9 cellular contexts compared by ENCODE assay signal in the genomic region with DNA sequence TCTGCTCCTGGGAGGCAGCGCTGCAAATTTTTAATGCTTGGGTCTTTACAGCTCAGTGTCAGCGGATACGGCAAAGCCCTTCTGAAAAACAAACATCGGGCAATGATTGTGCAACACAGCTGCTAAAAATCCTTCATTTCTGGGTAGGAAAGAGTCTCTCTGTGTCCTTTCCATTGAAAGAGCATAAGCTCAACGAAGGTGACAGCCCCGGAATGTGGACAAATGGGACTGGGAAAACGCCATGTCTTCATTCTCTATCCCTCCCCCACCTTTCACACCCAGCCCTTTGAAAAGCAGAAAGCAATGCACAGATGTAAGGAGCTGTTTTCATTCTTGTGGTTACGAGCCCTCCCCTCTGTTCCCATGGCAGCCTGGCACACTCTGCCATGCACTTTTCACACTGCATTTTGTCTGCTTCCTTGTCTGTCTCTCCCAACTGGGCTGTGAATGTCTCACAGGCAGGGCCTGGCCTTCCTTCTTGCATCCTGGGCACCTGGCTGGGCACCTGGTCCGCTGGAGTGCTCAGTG. TPM values are rescaled to one million over a fixed set of nuclear protein-coding genes. Genes with fewer than 3 reads are reported as not detected.
DNase-seq lines count a peak whose midpoint lies in the region; ATAC-seq and TF ChIP-seq lines count a peak whose summit lies in the region.
"Had no signal": no experiment of that assay in that cellular context is flagged by ENCODE, and none has a peak within 500 bp of the region (broad histone marks: within the 10 kb centered on the region; RNA-seq: fewer than 3 reads in every experiment).

No MANE protein-coding gene starts in this region.

- no peak overlapping the region for H3K27ac Mint-ChIP-seq in activated CD8-positive, alpha-beta T cell treated with anti-CD3 and anti-CD28 coated beads, Interleukin-2, amount 10 ng/mL, durations not matched to agents 7 days and 5 days
- H3K27ac Mint-ChIP-seq in effector memory CD8-positive, alpha-beta T cell, result no peak overlapping the region

- H4K20me1 ChIP-seq in BLaER1 (no peaks in the 10 kb centered on the region), KMS-11 (ENCODE audit: insufficient read depth) (no peaks in the 10 kb centered on the region)

- H3K27me3 ChIP-seq in BLaER1 (no peaks in the 10 kb centered on the region), KMS-11 (ENCODE audit: insufficient read depth, low read depth) (no peaks in the 10 kb centered on the region), esophagus squamous epithelium (no peaks in the 10 kb centered on the region)

- H3K9ac ChIP-seq in BLaER1 (peak overlapping the region; percentile 22; the same call in 1 of the 2 replicates), KMS-11 (no peak overlapping the region)

- H2AFZ ChIP-seq in KMS-11 (ENCODE audit: low read depth), result no peak overlapping the region; the same call in 1 of the 2 replicates

- ATAC-seq in activated CD8-positive, alpha-beta T cell treated with anti-CD3 and anti-CD28 coated beads, Interleukin-2, amount 10 ng/mL, durations not matched to agents 7 days and 5 days, result peak; percentile 32
- ATAC-seq in left lobe of liver, result peak; percentile 50
- no peak for ATAC-seq in effector memory CD8-positive, alpha-beta T cell (replicated peaks)

- POLR2A ChIA-PET in activated CD8-positive, alpha-beta T cell treated with anti-CD3 and anti-CD28 coated beads, Interleukin-2, amount 10 ng/mL, durations not matched to agents 7 days and 5 days (lab: Charles Lee), result interaction anchor here (0.8 kb wide), 1 partner anchor 16 kb away, joined by 3 read pairs; a partner anchor contains a TSS

- H3K9me3 ChIP-seq in BLaER1 (no peaks in the 10 kb centered on the region), esophagus squamous epithelium (no peaks in the 10 kb centered on the region)

- no peaks in the 10 kb centered on the region for H3K36me3 Mint-ChIP-seq in activated CD8-positive, alpha-beta T cell treated with anti-CD3 and anti-CD28 coated beads, Interleukin-2, amount 10 ng/mL, durations not matched to agents 7 days and 5 days (ENCODE audit: low read depth)
- H3K36me3 Mint-ChIP-seq in effector memory CD8-positive, alpha-beta T cell (ENCODE audit: insufficient read depth), result peaks cover 3% of the 10 kb centered on the region

- no peaks in the 10 kb centered on the region for H3K9me3 Mint-ChIP-seq in activated CD8-positive, alpha-beta T cell treated with anti-CD3 and anti-CD28 coated beads, Interleukin-2, amount 10 ng/mL, durations not matched to agents 7 days and 5 days (ENCODE audit: insufficient read depth)
- no peaks in the 10 kb centered on the region for H3K9me3 Mint-ChIP-seq in effector memory CD8-positive, alpha-beta T cell

- intact Hi-C loops in esophagus squamous epithelium (cut with DNase I), result no loop called here

- H3K27me3 Mint-ChIP-seq in activated CD8-positive, alpha-beta T cell treated with anti-CD3 and anti-CD28 coated beads, Interleukin-2, amount 10 ng/mL, durations not matched to agents 7 days and 5 days (ENCODE audit: low read depth), result no peaks in the 10 kb centered on the region
- H3K27me3 Mint-ChIP-seq in effector memory CD8-positive, alpha-beta T cell, result peaks cover 26 to 34% of the 10 kb centered on the region in 2 donors

- 25 to 38% methylated on average over 8 of the region's 9 CpGs for WGBS in esophagus squamous epithelium, 2 donors

- CTCF ChIA-PET in activated CD8-positive, alpha-beta T cell treated with anti-CD3 and anti-CD28 coated beads, Interleukin-2, amount 10 ng/mL, durations not matched to agents 7 days and 5 days (lab: Charles Lee), result interaction anchor here (0.8 to 1.6 kb wide), 2 partner anchors 9 to 480 kb away, joined by 3 to 6 read pairs; no protein-coding TSS in a partner anchor

- H3K4me1 ChIP-seq in BLaER1, result peaks cover 56% of the 10 kb centered on the region
- peaks cover 26% of the 10 kb centered on the region for H3K4me1 ChIP-seq in KMS-11 (ENCODE audit: low read depth, poor library complexity, severe bottlenecking)
- H3K4me1 ChIP-seq in esophagus squamous epithelium, result peaks cover 0 to 14% (median 2%) of the 10 kb centered on the region in 3 donors

- no peaks in the 10 kb centered on the region for H3K79me2 ChIP-seq in KMS-11 (ENCODE audit: insufficient read depth, low read depth)

- H3K4me1 Mint-ChIP-seq in activated CD8-positive, alpha-beta T cell treated with anti-CD3 and anti-CD28 coated beads, Interleukin-2, amount 10 ng/mL, durations not matched to agents 7 days and 5 days (ENCODE audit: low read depth), result peaks cover 23% of the 10 kb centered on the region
- H3K4me1 Mint-ChIP-seq in effector memory CD8-positive, alpha-beta T cell (ENCODE audit: low read depth in 2 of 2), result peaks cover 0 to 3% of the 10 kb centered on the region in 2 donors

- TF ChIP-seq CTCF in KMS-11 (conservative IDR thresholded peaks at IDR 0.05; ENCODE audit: low read depth, low read length) (no peak), esophagus squamous epithelium (IDR thresholded peaks at IDR 0.05) (no peak)

- peak overlapping the region; percentile 65 for H3K4me2 ChIP-seq in BLaER1
- H3K4me2 ChIP-seq in KMS-11, result peak overlapping the region; percentile 6; the same call in 1 of the 2 replicates

- TF ChIP-seq POLR2A in esophagus squamous epithelium (IDR thresholded peaks at IDR 0.05), result no peak

- H3K4me3 Mint-ChIP-seq in activated CD8-positive, alpha-beta T cell treated with anti-CD3 and anti-CD28 coated beads, Interleukin-2, amount 10 ng/mL, durations not matched to agents 7 days and 5 days, result no peak overlapping the region
- no peak overlapping the region for H3K4me3 Mint-ChIP-seq in effector memory CD8-positive, alpha-beta T cell

- H3K4me3 ChIP-seq in BLaER1, result 0 out of 2 replicates have a peak overlapping the region, but pooled peaks have one; percentile 3
- no peak overlapping the region for H3K4me3 ChIP-seq in KMS-11 (IDR thresholded peaks at IDR 0.05; ENCODE audit: insufficient read depth, low read depth, low read length)
- peak overlapping the region in 1 of 4 donors; percentile 20 for H3K4me3 ChIP-seq in esophagus squamous epithelium

- peak overlapping the region; percentile 1; the same call in 1 of the 2 replicates for H3K27ac ChIP-seq in BLaER1
- no peak overlapping the region for H3K27ac ChIP-seq in KMS-11
- H3K27ac ChIP-seq in esophagus squamous epithelium, result no peak overlapping the region

- H3K36me3 ChIP-seq in BLaER1, result peaks cover 11% of the 10 kb centered on the region; the same call in 1 of the 2 replicates
- H3K36me3 ChIP-seq in KMS-11 (ENCODE audit: insufficient read depth), result no peaks in the 10 kb centered on the region
- H3K36me3 ChIP-seq in esophagus squamous epithelium, result peaks cover 0 to 4% (median 0%) of the 10 kb centered on the region in 3 donors

- no peak for DNase-seq in activated CD8-positive, alpha-beta T cell treated with anti-CD3 and anti-CD28 coated beads, Interleukin-2, amount 10 ng/mL, durations not matched to agents 7 days and 5 days
- no peak for DNase-seq in left lobe of liver (ENCODE audit: low spot score)
- no peak for DNase-seq in effector memory CD8-positive, alpha-beta T cell
- DNase-seq in COLO829 (ENCODE audit: low spot score), result no peak
- DNase-seq in HUDEP-2 (lab: John Stamatoyannopoulos, UW; ENCODE audit: unreplicated experiment in 76 of 76), result no peak
- DNase-seq in esophagus squamous epithelium (lab: John Stamatoyannopoulos, UW), result no peak
- DNase-seq: erythroblast had no signal

RNA-seq across cellular contexts. Expression of a gene that starts 16.1 kb away (rescaled TPM):
- 10 to 100 TPM in 1 of 2 experiments, 1 to 10 TPM in 1; 9.1 to 10.4 TPM for total RNA-seq in activated CD8-positive, alpha-beta T cell treated with anti-CD3 and anti-CD28 coated beads, Interleukin-2, amount 10 ng/mL, durations not matched to agents 7 days and 5 days
- total RNA-seq in left lobe of liver (18.4 TPM), esophagus squamous epithelium (10 to 100 TPM in 1 of 4 donors, 1 to 10 TPM in 3; 4.0 to 14.4 (median 6.1) TPM)
